In the genomic region with DNA sequence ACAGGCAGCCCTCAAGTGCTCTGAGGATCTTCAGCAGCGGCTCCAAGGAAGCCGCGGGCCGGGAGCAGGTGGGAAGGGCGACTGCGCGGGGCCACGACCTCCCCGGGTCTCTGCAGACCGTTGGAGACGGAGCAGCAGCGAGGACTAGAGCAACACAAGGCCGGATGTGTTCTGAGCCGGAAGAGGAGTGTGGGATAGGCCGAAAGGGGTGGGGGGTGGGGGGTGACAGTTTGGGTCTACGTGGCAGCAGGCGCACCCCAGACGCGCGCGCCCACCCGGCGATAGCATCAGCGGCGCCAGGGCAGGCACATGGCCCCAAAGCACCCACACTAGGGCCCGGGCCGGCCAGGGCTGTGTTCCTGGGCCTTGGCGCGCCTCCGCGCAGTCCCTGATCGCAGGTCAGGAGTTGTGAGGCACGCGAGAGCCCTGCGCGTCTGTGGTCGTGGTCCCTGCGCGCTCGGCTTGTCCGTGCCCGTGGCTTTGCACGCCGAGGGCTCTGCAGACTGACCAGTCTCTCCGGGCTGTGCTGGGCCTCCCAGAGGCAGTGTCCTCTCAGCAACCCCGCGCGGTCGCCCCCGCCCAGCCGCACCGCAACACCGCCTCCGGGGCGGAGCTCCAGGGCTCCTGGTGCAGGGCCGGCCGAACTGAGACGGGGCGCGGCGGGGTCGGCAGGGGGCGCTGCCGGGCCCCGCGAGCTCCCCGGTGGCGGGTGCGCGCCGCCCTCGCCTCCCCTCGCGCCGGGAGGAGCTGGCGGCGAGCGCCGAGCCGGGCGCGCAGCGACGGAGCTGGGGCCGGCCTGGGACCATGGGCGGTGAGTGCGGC, we compare ENCODE assay signal across 1 cellular context.
TF ChIP-seq lines count a peak whose summit lies in the region.

A gene with protein sequence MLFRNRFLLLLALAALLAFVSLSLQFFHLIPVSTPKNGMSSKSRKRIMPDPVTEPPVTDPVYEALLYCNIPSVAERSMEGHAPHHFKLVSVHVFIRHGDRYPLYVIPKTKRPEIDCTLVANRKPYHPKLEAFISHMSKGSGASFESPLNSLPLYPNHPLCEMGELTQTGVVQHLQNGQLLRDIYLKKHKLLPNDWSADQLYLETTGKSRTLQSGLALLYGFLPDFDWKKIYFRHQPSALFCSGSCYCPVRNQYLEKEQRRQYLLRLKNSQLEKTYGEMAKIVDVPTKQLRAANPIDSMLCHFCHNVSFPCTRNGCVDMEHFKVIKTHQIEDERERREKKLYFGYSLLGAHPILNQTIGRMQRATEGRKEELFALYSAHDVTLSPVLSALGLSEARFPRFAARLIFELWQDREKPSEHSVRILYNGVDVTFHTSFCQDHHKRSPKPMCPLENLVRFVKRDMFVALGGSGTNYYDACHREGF (plus strand): TSS at position 725 of the 822 bp plus-strand sequence. CDS start 28,351 bp downstream, outside the sequence.

TF ChIP-seq in HepG2, 621 proteins besides CTCF, POLR2A, EP300 and RAD21 (continued from another document and continues in another):
- TF ChIP-seq, protein P1, sequence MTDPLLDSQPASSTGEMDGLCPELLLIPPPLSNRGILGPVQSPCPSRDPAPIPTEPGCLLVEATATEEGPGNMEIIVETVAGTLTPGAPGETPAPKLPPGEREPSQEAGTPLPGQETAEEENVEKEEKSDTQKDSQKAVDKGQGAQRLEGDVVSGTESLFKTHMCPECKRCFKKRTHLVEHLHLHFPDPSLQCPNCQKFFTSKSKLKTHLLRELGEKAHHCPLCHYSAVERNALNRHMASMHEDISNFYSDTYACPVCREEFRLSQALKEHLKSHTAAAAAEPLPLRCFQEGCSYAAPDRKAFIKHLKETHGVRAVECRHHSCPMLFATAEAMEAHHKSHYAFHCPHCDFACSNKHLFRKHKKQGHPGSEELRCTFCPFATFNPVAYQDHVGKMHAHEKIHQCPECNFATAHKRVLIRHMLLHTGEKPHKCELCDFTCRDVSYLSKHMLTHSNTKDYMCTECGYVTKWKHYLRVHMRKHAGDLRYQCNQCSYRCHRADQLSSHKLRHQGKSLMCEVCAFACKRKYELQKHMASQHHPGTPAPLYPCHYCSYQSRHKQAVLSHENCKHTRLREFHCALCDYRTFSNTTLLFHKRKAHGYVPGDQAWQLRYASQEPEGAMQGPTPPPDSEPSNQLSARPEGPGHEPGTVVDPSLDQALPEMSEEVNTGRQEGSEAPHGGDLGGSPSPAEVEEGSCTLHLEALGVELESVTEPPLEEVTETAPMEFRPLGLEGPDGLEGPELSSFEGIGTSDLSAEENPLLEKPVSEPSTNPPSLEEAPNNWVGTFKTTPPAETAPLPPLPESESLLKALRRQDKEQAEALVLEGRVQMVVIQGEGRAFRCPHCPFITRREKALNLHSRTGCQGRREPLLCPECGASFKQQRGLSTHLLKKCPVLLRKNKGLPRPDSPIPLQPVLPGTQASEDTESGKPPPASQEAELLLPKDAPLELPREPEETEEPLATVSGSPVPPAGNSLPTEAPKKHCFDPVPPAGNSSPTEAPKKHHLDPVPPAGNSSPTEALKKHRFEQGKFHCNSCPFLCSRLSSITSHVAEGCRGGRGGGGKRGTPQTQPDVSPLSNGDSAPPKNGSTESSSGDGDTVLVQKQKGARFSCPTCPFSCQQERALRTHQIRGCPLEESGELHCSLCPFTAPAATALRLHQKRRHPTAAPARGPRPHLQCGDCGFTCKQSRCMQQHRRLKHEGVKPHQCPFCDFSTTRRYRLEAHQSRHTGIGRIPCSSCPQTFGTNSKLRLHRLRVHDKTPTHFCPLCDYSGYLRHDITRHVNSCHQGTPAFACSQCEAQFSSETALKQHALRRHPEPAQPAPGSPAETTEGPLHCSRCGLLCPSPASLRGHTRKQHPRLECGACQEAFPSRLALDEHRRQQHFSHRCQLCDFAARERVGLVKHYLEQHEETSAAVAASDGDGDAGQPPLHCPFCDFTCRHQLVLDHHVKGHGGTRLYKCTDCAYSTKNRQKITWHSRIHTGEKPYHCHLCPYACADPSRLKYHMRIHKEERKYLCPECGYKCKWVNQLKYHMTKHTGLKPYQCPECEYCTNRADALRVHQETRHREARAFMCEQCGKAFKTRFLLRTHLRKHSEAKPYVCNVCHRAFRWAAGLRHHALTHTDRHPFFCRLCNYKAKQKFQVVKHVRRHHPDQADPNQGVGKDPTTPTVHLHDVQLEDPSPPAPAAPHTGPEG (CRISPR knock-in tag; IDR thresholded peaks at IDR 0.05): no peak
- TF ChIP-seq TOPORS (CRISPR knock-in tag; IDR thresholded peaks at IDR 0.05) (peak; percentile 77; the same call in 1 of the 2 replicates), ZNF138 (CRISPR knock-in tag; IDR thresholded peaks at IDR 0.05; ENCODE audit: low read depth) (0 out of 2 replicates have a peak, but pooled peaks have one; percentile 77), FOXK2 (IDR thresholded peaks at IDR 0.05) (no peak), GATAD2A (CRISPR knock-in tag; IDR thresholded peaks at IDR 0.05) (no peak), ZNF644 (CRISPR knock-in tag; IDR thresholded peaks at IDR 0.05; ENCODE audit: low read depth) (no peak), ISL2 (CRISPR knock-in tag; IDR thresholded peaks at IDR 0.05) (no peak), MAFK (conservative IDR thresholded peaks at IDR 0.05 in 1 of 2, IDR thresholded peaks at IDR 0.05 in 1 of 2; ENCODE audit: low read length in 2 of 2) (no peak), RBM39 (IDR thresholded peaks at IDR 0.05; ENCODE audit: low read depth, low read length, poor library complexity, severe bottlenecking) (no peak), BRD4 (CRISPR knock-in tag; IDR thresholded peaks at IDR 0.05) (no peak), NFKB2 (CRISPR knock-in tag; IDR thresholded peaks at IDR 0.05; ENCODE audit: borderline replicate concordance) (no peak; the same call in 1 of the 2 replicates), ZNF234 (CRISPR knock-in tag; conservative IDR thresholded peaks at IDR 0.05) (no peak), ASH2L (IDR thresholded peaks at IDR 0.05; ENCODE audit: insufficient read length, low read depth, low read length) (no peak), RFX5 (IDR thresholded peaks at IDR 0.05; ENCODE audit: low read depth, low read length) (no peak), ZNF569 (CRISPR knock-in tag; IDR thresholded peaks at IDR 0.05; ENCODE audit: borderline replicate concordance) (no peak), ZNF205 (CRISPR knock-in tag; IDR thresholded peaks at IDR 0.05) (no peak), MEF2D (CRISPR knock-in tag; IDR thresholded peaks at IDR 0.05) (0 out of 2 replicates have a peak, but pooled peaks have one; percentile 7), SALL1 (CRISPR knock-in tag; IDR thresholded peaks at IDR 0.05) (peak; percentile 69), POLR2G (IDR thresholded peaks at IDR 0.05; ENCODE audit: low read depth, low read length) (peak; percentile 68), ZNF749 (CRISPR knock-in tag; IDR thresholded peaks at IDR 0.05; ENCODE audit: borderline replicate concordance) (no peak), RFX3 (CRISPR knock-in tag; IDR thresholded peaks at IDR 0.05) (no peak), TMF1 (CRISPR knock-in tag; IDR thresholded peaks at IDR 0.05; ENCODE audit: low read depth) (peak; percentile 85)
- TF ChIP-seq, protein P2, sequence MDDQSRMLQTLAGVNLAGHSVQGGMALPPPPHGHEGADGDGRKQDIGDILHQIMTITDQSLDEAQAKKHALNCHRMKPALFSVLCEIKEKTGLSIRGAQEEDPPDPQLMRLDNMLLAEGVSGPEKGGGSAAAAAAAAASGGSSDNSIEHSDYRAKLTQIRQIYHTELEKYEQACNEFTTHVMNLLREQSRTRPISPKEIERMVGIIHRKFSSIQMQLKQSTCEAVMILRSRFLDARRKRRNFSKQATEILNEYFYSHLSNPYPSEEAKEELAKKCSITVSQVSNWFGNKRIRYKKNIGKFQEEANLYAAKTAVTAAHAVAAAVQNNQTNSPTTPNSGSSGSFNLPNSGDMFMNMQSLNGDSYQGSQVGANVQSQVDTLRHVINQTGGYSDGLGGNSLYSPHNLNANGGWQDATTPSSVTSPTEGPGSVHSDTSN (CRISPR knock-in tag; IDR thresholded peaks at IDR 0.05; ENCODE audit: borderline replicate concordance): no peak
- TF ChIP-seq, protein P3, sequence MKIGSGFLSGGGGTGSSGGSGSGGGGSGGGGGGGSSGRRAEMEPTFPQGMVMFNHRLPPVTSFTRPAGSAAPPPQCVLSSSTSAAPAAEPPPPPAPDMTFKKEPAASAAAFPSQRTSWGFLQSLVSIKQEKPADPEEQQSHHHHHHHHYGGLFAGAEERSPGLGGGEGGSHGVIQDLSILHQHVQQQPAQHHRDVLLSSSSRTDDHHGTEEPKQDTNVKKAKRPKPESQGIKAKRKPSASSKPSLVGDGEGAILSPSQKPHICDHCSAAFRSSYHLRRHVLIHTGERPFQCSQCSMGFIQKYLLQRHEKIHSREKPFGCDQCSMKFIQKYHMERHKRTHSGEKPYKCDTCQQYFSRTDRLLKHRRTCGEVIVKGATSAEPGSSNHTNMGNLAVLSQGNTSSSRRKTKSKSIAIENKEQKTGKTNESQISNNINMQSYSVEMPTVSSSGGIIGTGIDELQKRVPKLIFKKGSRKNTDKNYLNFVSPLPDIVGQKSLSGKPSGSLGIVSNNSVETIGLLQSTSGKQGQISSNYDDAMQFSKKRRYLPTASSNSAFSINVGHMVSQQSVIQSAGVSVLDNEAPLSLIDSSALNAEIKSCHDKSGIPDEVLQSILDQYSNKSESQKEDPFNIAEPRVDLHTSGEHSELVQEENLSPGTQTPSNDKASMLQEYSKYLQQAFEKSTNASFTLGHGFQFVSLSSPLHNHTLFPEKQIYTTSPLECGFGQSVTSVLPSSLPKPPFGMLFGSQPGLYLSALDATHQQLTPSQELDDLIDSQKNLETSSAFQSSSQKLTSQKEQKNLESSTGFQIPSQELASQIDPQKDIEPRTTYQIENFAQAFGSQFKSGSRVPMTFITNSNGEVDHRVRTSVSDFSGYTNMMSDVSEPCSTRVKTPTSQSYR (CRISPR knock-in tag; IDR thresholded peaks at IDR 0.05; ENCODE audit: borderline replicate concordance): no peak
- TF ChIP-seq, protein P4, sequence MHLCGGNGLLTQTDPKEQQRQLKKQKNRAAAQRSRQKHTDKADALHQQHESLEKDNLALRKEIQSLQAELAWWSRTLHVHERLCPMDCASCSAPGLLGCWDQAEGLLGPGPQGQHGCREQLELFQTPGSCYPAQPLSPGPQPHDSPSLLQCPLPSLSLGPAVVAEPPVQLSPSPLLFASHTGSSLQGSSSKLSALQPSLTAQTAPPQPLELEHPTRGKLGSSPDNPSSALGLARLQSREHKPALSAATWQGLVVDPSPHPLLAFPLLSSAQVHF (CRISPR knock-in tag; IDR thresholded peaks at IDR 0.05): no peak
- TF ChIP-seq, protein P5, sequence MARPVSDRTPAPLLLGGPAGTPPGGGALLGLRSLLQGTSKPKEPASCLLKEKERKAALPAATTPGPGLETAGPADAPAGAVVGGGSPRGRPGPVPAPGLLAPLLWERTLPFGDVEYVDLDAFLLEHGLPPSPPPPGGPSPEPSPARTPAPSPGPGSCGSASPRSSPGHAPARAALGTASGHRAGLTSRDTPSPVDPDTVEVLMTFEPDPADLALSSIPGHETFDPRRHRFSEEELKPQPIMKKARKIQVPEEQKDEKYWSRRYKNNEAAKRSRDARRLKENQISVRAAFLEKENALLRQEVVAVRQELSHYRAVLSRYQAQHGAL (CRISPR knock-in tag; IDR thresholded peaks at IDR 0.05; ENCODE audit: not compliant biosample characterization): no peak
- TF ChIP-seq, protein P6, sequence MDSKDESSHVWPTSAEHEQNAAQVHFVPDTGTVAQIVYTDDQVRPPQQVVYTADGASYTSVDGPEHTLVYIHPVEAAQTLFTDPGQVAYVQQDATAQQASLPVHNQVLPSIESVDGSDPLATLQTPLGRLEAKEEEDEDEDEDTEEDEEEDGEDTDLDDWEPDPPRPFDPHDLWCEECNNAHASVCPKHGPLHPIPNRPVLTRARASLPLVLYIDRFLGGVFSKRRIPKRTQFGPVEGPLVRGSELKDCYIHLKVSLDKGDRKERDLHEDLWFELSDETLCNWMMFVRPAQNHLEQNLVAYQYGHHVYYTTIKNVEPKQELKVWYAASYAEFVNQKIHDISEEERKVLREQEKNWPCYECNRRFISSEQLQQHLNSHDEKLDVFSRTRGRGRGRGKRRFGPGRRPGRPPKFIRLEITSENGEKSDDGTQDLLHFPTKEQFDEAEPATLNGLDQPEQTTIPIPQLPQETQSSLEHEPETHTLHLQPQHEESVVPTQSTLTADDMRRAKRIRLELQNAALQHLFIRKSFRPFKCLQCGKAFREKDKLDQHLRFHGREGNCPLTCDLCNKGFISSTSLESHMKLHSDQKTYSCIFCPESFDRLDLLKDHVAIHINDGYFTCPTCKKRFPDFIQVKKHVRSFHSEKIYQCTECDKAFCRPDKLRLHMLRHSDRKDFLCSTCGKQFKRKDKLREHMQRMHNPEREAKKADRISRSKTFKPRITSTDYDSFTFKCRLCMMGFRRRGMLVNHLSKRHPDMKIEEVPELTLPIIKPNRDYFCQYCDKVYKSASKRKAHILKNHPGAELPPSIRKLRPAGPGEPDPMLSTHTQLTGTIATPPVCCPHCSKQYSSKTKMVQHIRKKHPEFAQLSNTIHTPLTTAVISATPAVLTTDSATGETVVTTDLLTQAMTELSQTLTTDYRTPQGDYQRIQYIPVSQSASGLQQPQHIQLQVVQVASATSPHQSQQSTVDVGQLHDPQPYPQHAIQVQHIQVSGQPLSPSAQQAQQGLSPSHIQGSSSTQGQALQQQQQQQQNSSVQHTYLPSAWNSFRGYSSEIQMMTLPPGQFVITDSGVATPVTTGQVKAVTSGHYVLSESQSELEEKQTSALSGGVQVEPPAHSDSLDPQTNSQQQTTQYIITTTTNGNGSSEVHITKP (CRISPR knock-in tag; IDR thresholded peaks at IDR 0.05; ENCODE audit: low read depth): no peak
- TF ChIP-seq, protein P7, sequence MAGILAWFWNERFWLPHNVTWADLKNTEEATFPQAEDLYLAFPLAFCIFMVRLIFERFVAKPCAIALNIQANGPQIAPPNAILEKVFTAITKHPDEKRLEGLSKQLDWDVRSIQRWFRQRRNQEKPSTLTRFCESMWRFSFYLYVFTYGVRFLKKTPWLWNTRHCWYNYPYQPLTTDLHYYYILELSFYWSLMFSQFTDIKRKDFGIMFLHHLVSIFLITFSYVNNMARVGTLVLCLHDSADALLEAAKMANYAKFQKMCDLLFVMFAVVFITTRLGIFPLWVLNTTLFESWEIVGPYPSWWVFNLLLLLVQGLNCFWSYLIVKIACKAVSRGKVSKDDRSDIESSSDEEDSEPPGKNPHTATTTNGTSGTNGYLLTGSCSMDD (CRISPR knock-in tag; IDR thresholded peaks at IDR 0.05): no peak
- TF ChIP-seq, protein P8, sequence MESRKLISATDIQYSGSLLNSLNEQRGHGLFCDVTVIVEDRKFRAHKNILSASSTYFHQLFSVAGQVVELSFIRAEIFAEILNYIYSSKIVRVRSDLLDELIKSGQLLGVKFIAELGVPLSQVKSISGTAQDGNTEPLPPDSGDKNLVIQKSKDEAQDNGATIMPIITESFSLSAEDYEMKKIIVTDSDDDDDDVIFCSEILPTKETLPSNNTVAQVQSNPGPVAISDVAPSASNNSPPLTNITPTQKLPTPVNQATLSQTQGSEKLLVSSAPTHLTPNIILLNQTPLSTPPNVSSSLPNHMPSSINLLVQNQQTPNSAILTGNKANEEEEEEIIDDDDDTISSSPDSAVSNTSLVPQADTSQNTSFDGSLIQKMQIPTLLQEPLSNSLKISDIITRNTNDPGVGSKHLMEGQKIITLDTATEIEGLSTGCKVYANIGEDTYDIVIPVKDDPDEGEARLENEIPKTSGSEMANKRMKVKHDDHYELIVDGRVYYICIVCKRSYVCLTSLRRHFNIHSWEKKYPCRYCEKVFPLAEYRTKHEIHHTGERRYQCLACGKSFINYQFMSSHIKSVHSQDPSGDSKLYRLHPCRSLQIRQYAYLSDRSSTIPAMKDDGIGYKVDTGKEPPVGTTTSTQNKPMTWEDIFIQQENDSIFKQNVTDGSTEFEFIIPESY (CRISPR knock-in tag; IDR thresholded peaks at IDR 0.05): no peak
- TF ChIP-seq, protein P9, sequence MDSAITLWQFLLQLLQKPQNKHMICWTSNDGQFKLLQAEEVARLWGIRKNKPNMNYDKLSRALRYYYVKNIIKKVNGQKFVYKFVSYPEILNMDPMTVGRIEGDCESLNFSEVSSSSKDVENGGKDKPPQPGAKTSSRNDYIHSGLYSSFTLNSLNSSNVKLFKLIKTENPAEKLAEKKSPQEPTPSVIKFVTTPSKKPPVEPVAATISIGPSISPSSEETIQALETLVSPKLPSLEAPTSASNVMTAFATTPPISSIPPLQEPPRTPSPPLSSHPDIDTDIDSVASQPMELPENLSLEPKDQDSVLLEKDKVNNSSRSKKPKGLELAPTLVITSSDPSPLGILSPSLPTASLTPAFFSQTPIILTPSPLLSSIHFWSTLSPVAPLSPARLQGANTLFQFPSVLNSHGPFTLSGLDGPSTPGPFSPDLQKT (CRISPR knock-in tag; IDR thresholded peaks at IDR 0.05; ENCODE audit: borderline replicate concordance): no peak
